In genomic region chr6:42781811-42782688, GRCh38 we compare ENCODE assay signal across 8 cellular contexts. TPM values are rescaled to one million over a fixed set of nuclear protein-coding genes. Genes with fewer than 3 reads are reported as not detected.
DNase-seq lines count a peak whose midpoint lies in the region; ATAC-seq and TF ChIP-seq lines count a peak whose summit lies in the region.

TSS of gene BICRAL (plus strand) at chr6:42782052. CDS start at chr6:42822023, 39,971 bp downstream.

- H3K36me3 Mint-ChIP-seq in activated T-helper 17 cell treated with anti-CD3 and anti-CD28 coated beads, Interleukin-2, amount 50 U/mL, for 72 hours (ENCODE audit: low read depth) = peaks cover 39% of the 10 kb centered on the region
- no peaks in the 10 kb centered on the region for H3K36me3 Mint-ChIP-seq in natural killer cell

- H3K4me3 ChIP-seq in fibroblast of mammary gland (ENCODE audit: control insufficient read depth, low read depth, low read length) = peak within 1 kb of the TSS; percentile 78

- no peaks in the 10 kb centered on the region for H3K9me3 Mint-ChIP-seq in activated T-helper 17 cell treated with anti-CD3 and anti-CD28 coated beads, Interleukin-2, amount 50 U/mL, for 72 hours
- H3K9me3 Mint-ChIP-seq in natural killer cell = no peaks in the 10 kb centered on the region

- H3K4me1 Mint-ChIP-seq in activated T-helper 17 cell treated with anti-CD3 and anti-CD28 coated beads, Interleukin-2, amount 50 U/mL, for 72 hours = peaks cover 22% of the 10 kb centered on the region
- H3K4me1 Mint-ChIP-seq in natural killer cell = peaks cover 6 to 14% of the 10 kb centered on the region in 2 donors

- peak; percentile 58 for ATAC-seq in activated T-helper 17 cell treated with anti-CD3 and anti-CD28 coated beads, Interleukin-2, amount 50 U/mL, for 72 hours (replicated peaks)
- ATAC-seq in natural killer cell = peak; percentile 30 to 49 (median 38)
- no peak for ATAC-seq in GM21786 (IDR thresholded peaks at IDR 0.05; ENCODE audit: unreplicated experiment)

- H3K27ac Mint-ChIP-seq in activated T-helper 17 cell treated with anti-CD3 and anti-CD28 coated beads, Interleukin-2, amount 50 U/mL, for 72 hours = peak within 1 kb of the TSS; percentile 99
- no peak within 1 kb of the TSS for H3K27ac Mint-ChIP-seq in natural killer cell

- in situ Hi-C loops in KBM-7 (cut with MboI; ENCODE audit: low pct_unique_long_range_greater_than_20kb, low sequenced_read_pairs) = no loop called here

- DNase-seq in DMS 273 treated with DMSO at 0.1 percent for 48 hours (lab: John Stamatoyannopoulos, UW) (peak; percentile 63), KBM-7 (peak; percentile 84), RPMI8226 (peak; percentile 63), fibroblast of mammary gland (ENCODE audit: low read depth) (peak; percentile 86), natural killer cell (peak; percentile 74)
- peak; percentile 55 to 82 (median 70) for DNase-seq in stimulated activated naive CD4-positive, alpha-beta T cell (lab: John Stamatoyannopoulos, UW)

- no peak within 1 kb of the TSS for H3K4me3 Mint-ChIP-seq in activated T-helper 17 cell treated with anti-CD3 and anti-CD28 coated beads, Interleukin-2, amount 50 U/mL, for 72 hours
- H3K4me3 Mint-ChIP-seq in natural killer cell = peak within 1 kb of the TSS; percentile 95

- TF ChIP-seq CTCF in fibroblast of mammary gland (conservative IDR thresholded peaks at IDR 0.05; ENCODE audit: control insufficient read depth, insufficient read depth, low read depth, low read length) = no peak
- TF ChIP-seq CTCF in natural killer cell (IDR thresholded peaks at IDR 0.05) = no peak

- intact Hi-C loops in natural killer cell (cut with micrococcal nuclease) = loop anchor here (1.0 to 5.0 kb wide), 3 partner anchors 11 to 110 kb away; a partner anchor contains a TSS

- H3K27me3 Mint-ChIP-seq in activated T-helper 17 cell treated with anti-CD3 and anti-CD28 coated beads, Interleukin-2, amount 50 U/mL, for 72 hours = no peaks in the 10 kb centered on the region
- no peaks in the 10 kb centered on the region for H3K27me3 Mint-ChIP-seq in natural killer cell (ENCODE audit: low read depth in 2 of 2)

RNA-seq across cellular contexts. Expression of gene BICRAL, which starts in this region (rescaled TPM):
- total RNA-seq in activated T-helper 17 cell treated with anti-CD3 and anti-CD28 coated beads, Interleukin-2, amount 50 U/mL, for 72 hours = 10 to 100 TPM; 16.7 to 19.3 TPM
- total RNA-seq in natural killer cell = 10 to 100 TPM; 31.1 to 43.4 (median 37.1) TPM
